10 cellular contexts compared by ENCODE assay signal in genomic region chr1:22412932-22413727, GRCh38. TPM values are rescaled to one million over a fixed set of nuclear protein-coding genes. Genes with fewer than 3 reads are reported as not detected.
A peak's percentile ranks its signal among the peaks of the same experiment; 100 is the strongest.
DNase-seq lines count a peak whose midpoint lies in the region; ATAC-seq and TF ChIP-seq lines count a peak whose summit lies in the region.
"Had no signal": no experiment of that assay in that cellular context is flagged by ENCODE, and none has a peak within 500 bp of the region (broad histone marks: within the 10 kb centered on the region; RNA-seq: fewer than 3 reads in every experiment).

No MANE protein-coding gene starts in this region.

- no peaks in the 10 kb centered on the region for H3K9me3 ChIP-seq in mucosa of descending colon

- no peak for ATAC-seq in mucosa of descending colon

- H3K36me3 ChIP-seq in mucosa of descending colon (ENCODE audit: low read depth): no peaks in the 10 kb centered on the region

- intact Hi-C loops in mucosa of descending colon (cut with DNase I, micrococcal nuclease): no loop called here

- DNase-seq in DMS53 (lab: John Stamatoyannopoulos, UW) (peak; percentile 91), NCI-H510A treated with DMSO at 0.1 percent for 48 hours (lab: John Stamatoyannopoulos, UW) (peak; percentile 42), epidermal melanocyte (ENCODE audit: insufficient read length, low spot score) (peak; percentile 70), myocyte (ENCODE audit: low read depth) (peak; percentile 22), mucosa of descending colon (no peak), NCI-H345 (lab: John Stamatoyannopoulos, UW) (no peak)
- no peak for DNase-seq in stimulated activated CD4-positive, alpha-beta T cell treated with anti-CD3 and anti-CD28 coated beads, Interleukin-15, amount 100 ng/mL, for 24 hours
- no peak for DNase-seq in stimulated activated CD4-positive, alpha-beta T cell treated with anti-CD3 and anti-CD28 coated beads, Interleukin-4, amount 100 ng/mL, for 4 hours
- DNase-seq: CD4-positive, CD25-positive, alpha-beta regulatory T cell; NCI-H2081 treated with DMSO at 0.1 percent for 48 hours had no signal

- peaks cover 6% of the 10 kb centered on the region for H3K4me1 ChIP-seq in mucosa of descending colon (ENCODE audit: low read depth)

- no peak overlapping the region for H3K4me3 ChIP-seq in mucosa of descending colon

- no peak for TF ChIP-seq CTCF in mucosa of descending colon (IDR thresholded peaks at IDR 0.05)

RNA-seq across cellular contexts. Expression of gene ZBTB40, which starts 38.5 kb away (rescaled TPM):
- total RNA-seq in myocyte: 19.0 and 19.9 TPM in 2 replicates
- polyA plus RNA-seq in myocyte (2012): 8.7 TPM
- 10 to 100 TPM; 14.8 to 28.0 (median 16.7) TPM for total RNA-seq in mucosa of descending colon

Comparison
In these comparisons a context has a peak if more than half of its experiments do, and no peak if none do; other contexts are left out.
1. DNase-seq: peak in DMS53 (single experiment), NCI-H510A treated with DMSO at 0.1 percent for 48 hours (single experiment), epidermal melanocyte (single experiment) and myocyte (single experiment); none in mucosa of descending colon (0 of 3), NCI-H345 (single experiment), stimulated activated CD4-positive, alpha-beta T cell treated with anti-CD3 and anti-CD28 coated beads, Interleukin-15, amount 100 ng/mL, for 24 hours (single experiment) and stimulated activated CD4-positive, alpha-beta T cell treated with anti-CD3 and anti-CD28 coated beads, Interleukin-4, amount 100 ng/mL, for 4 hours (0 of 2).